Comparison of ENCODE assay signal across 8 cellular contexts in the genomic region with DNA sequence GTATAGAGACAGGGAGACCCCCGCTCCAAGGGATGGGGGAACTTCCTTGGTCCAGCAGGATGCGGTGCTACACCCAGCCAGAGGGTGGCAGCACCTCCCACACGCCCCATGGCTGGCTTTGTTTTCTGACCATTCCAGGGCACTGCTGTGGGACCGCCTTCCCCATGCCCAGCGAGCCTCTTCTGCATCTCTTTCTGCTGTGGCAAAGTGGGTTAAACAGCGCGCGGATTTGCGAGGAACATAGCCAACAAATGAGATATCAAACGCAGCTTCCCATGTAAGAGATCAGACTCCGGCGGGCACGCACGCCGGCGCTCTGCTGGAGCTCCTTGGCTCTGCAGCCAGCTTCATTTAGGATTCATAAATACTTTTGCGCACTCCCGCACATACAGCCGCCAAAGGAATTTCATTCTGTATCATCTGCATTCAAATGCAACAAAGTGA.
DNase-seq lines count a peak whose midpoint lies in the region; ATAC-seq and TF ChIP-seq lines count a peak whose summit lies in the region.

No MANE protein-coding gene starts in this region.

- no peaks in the 10 kb centered on the region for H3K9me2 ChIP-seq in Karpas-422 (replicated peaks; ENCODE audit: insufficient read depth, low read length)

- no peaks in the 10 kb centered on the region for H3K36me3 ChIP-seq in Karpas-422 (ENCODE audit: insufficient read depth, low read length)
- no peaks in the 10 kb centered on the region for H3K36me3 ChIP-seq in neural progenitor cell
- H3K36me3 ChIP-seq in effector memory CD4-positive, alpha-beta T cell (ENCODE audit: control insufficient read depth, insufficient read depth, low read length) = no peaks in the 10 kb centered on the region

- DNase-seq in Karpas-422 (peak; percentile 41), ecto neural progenitor cell (ENCODE audit: low spot score) (peak; percentile 79), neural progenitor cell (ENCODE audit: low spot score) (peak; percentile 74)
- no peak for DNase-seq in effector memory CD4-positive, alpha-beta T cell
- no peak for DNase-seq in stimulated activated CD4-positive, alpha-beta T cell treated with anti-CD3 and anti-CD28 coated beads, Interleukin-12 subunit alpha, Interleukin-12 subunit beta, amount 100 ng/mL, for 4 hours

- no peak for ATAC-seq in activated T-helper 17 cell treated with anti-CD3 and anti-CD28 coated beads, Interleukin-2, amount 50 U/mL, for 72 hours (replicated peaks)
- no peak for ATAC-seq in GM19324 (IDR thresholded peaks at IDR 0.05; ENCODE audit: low FRiP score, unreplicated experiment)

- peak; percentile 87 for TF ChIP-seq CTCF in GM12872 (IDR thresholded peaks at IDR 0.05; ENCODE audit: insufficient read depth, low read depth, low read length)
- peak; percentile 92 for TF ChIP-seq CTCF in neural progenitor cell (IDR thresholded peaks at IDR 0.05)

- H3K27ac Mint-ChIP-seq in neural progenitor cell = peak overlapping the region; percentile 57
- no peak overlapping the region for H3K27ac Mint-ChIP-seq in activated T-helper 17 cell treated with anti-CD3 and anti-CD28 coated beads, Interleukin-2, amount 50 U/mL, for 72 hours

- no peak overlapping the region for H3K9ac ChIP-seq in Karpas-422 (ENCODE audit: low read length)
- no peak overlapping the region for H3K9ac ChIP-seq in neural progenitor cell

- H3K4me2 ChIP-seq in Karpas-422 (ENCODE audit: low read depth, low read length, poor library complexity, severe bottlenecking) (no peak overlapping the region), neural progenitor cell (peak overlapping the region; percentile 32)

- H3K9me3 Mint-ChIP-seq in neural progenitor cell = no peaks in the 10 kb centered on the region
- peaks cover 6% of the 10 kb centered on the region for H3K9me3 Mint-ChIP-seq in activated T-helper 17 cell treated with anti-CD3 and anti-CD28 coated beads, Interleukin-2, amount 50 U/mL, for 72 hours

- H3K9me3 ChIP-seq in Karpas-422 (ENCODE audit: low read length) (no peaks in the 10 kb centered on the region), neural progenitor cell (ENCODE audit: low read depth) (no peaks in the 10 kb centered on the region)
- no peaks in the 10 kb centered on the region for H3K9me3 ChIP-seq in effector memory CD4-positive, alpha-beta T cell (ENCODE audit: control insufficient read depth, low read length)

- no peaks in the 10 kb centered on the region for H3K36me3 Mint-ChIP-seq in neural progenitor cell
- no peaks in the 10 kb centered on the region for H3K36me3 Mint-ChIP-seq in activated T-helper 17 cell treated with anti-CD3 and anti-CD28 coated beads, Interleukin-2, amount 50 U/mL, for 72 hours (ENCODE audit: low read depth)

- H3K4me1 ChIP-seq in Karpas-422 (ENCODE audit: low read length) (no peaks in the 10 kb centered on the region), neural progenitor cell (no peaks in the 10 kb centered on the region)
- H3K4me1 ChIP-seq in effector memory CD4-positive, alpha-beta T cell (ENCODE audit: control insufficient read depth, insufficient read depth, low read length, poor library complexity, severe bottlenecking) = no peaks in the 10 kb centered on the region

- H3F3A ChIP-seq in neural progenitor cell (ENCODE audit: low read depth) = no peaks in the 10 kb centered on the region

- peaks cover 10% of the 10 kb centered on the region for H3K27me3 Mint-ChIP-seq in neural progenitor cell (ENCODE audit: insufficient read depth, low read depth)
- H3K27me3 Mint-ChIP-seq in activated T-helper 17 cell treated with anti-CD3 and anti-CD28 coated beads, Interleukin-2, amount 50 U/mL, for 72 hours = no peaks in the 10 kb centered on the region

- H3K4me3 Mint-ChIP-seq in neural progenitor cell = no peak overlapping the region
- H3K4me3 Mint-ChIP-seq in activated T-helper 17 cell treated with anti-CD3 and anti-CD28 coated beads, Interleukin-2, amount 50 U/mL, for 72 hours = no peak overlapping the region

- no peaks in the 10 kb centered on the region for H3K27me3 ChIP-seq in Karpas-422 (ENCODE audit: low read length)
- no peaks in the 10 kb centered on the region for H3K27me3 ChIP-seq in neural progenitor cell
- H3K27me3 ChIP-seq in effector memory CD4-positive, alpha-beta T cell (replicated peaks; ENCODE audit: control insufficient read depth, insufficient read depth, low read length, poor library complexity, severe bottlenecking) = no peaks in the 10 kb centered on the region

- H3K4me3 ChIP-seq in Karpas-422 (ENCODE audit: low read length) (no peak overlapping the region), neural progenitor cell (no peak overlapping the region)
- no peak overlapping the region for H3K4me3 ChIP-seq in effector memory CD4-positive, alpha-beta T cell (ENCODE audit: insufficient read depth, low read depth, low read length, poor library complexity, severe bottlenecking)

- H3K27ac ChIP-seq in Karpas-422 (ENCODE audit: low read length) (no peak overlapping the region), neural progenitor cell (no peak overlapping the region)
- no peak overlapping the region for H3K27ac ChIP-seq in effector memory CD4-positive, alpha-beta T cell (ENCODE audit: insufficient read depth, low read length, poor library complexity, severe bottlenecking)

- H3K79me2 ChIP-seq in Karpas-422 (ENCODE audit: low read length) (no peaks in the 10 kb centered on the region), neural progenitor cell (ENCODE audit: low read depth) (no peaks in the 10 kb centered on the region)

- H4K20me1 ChIP-seq in Karpas-422 (ENCODE audit: insufficient read depth, low read depth, low read length) (no peaks in the 10 kb centered on the region), neural progenitor cell (ENCODE audit: low read depth) (no peaks in the 10 kb centered on the region)

- peaks cover 34% of the 10 kb centered on the region for H3K4me1 Mint-ChIP-seq in neural progenitor cell
- H3K4me1 Mint-ChIP-seq in activated T-helper 17 cell treated with anti-CD3 and anti-CD28 coated beads, Interleukin-2, amount 50 U/mL, for 72 hours = no peaks in the 10 kb centered on the region

- H2AFZ ChIP-seq in Karpas-422 (ENCODE audit: low read length) (no peak overlapping the region), neural progenitor cell (replicated peaks) (peak overlapping the region; percentile 78)

Comparison
In these comparisons a context has a peak if more than half of its experiments do, and no peak if none do; other contexts are left out.
1. DNase-seq: peak in Karpas-422 (single experiment), ecto neural progenitor cell (single experiment) and neural progenitor cell (single experiment); none in effector memory CD4-positive, alpha-beta T cell (0 of 3) and stimulated activated CD4-positive, alpha-beta T cell treated with anti-CD3 and anti-CD28 coated beads, Interleukin-12 subunit alpha, Interleukin-12 subunit beta, amount 100 ng/mL, for 4 hours (single experiment).